In the genomic region with DNA sequence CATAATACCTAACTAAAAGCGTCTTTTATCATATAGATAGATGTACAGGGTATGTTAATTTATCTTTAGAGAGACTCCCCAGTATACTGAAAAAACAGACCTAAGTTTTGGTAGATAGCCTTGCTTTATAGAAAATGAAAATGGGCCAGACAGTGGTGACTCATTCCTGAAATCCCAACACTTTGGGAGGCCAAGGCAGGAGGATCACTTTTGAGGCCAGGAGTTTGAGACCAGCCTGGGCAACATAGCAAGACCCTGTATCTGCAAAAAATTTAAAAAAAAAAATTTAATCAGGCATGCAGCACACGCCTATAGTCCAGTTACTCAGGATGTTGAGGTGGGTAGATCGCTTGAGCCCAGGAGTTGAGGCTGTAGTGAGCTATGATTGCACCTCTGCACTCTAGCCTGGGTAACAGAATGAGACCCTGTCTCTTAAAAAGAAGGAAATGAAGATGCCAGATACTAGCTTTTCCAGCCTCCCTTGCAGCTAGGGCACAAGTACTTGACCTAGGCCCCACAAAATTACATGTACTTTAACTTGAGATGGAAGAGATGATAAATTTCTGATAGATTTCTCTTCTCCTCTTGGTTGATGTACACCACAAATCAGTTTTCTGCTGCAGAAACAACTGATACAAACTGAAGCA, we compare ENCODE assay signal across 13 cellular contexts.
DNase-seq lines count a peak whose midpoint lies in the region; ATAC-seq and TF ChIP-seq lines count a peak whose summit lies in the region.
"Had no signal": no experiment of that assay in that cellular context is flagged by ENCODE, and none has a peak within 500 bp of the region (broad histone marks: within the 10 kb centered on the region; RNA-seq: fewer than 3 reads in every experiment).

No MANE protein-coding gene starts in this region.

- no peaks in the 10 kb centered on the region for H3K27me3 Mint-ChIP-seq in stimulated activated naive CD8-positive, alpha-beta T cell treated with anti-CD3 and anti-CD28 coated beads, Interleukin-15, Interleukin-2, amounts not matched to agents 100 ng/mL and 50 ng/mL, for 24 hours
- H3K27me3 Mint-ChIP-seq in stimulated activated naive CD8-positive, alpha-beta T cell treated with anti-CD3 and anti-CD28 coated beads, Interleukin-15, amount 100 ng/mL, for 72 hours, result no peaks in the 10 kb centered on the region
- no peaks in the 10 kb centered on the region for H3K27me3 Mint-ChIP-seq in effector memory CD8-positive, alpha-beta T cell

- no peaks in the 10 kb centered on the region for H3K27me3 ChIP-seq in MM.1S (replicated peaks; ENCODE audit: insufficient read depth, low read length)

- H3K79me2 ChIP-seq in MM.1S (ENCODE audit: low read length), result peaks cover 100% of the 10 kb centered on the region

- H3K36me3 ChIP-seq in MM.1S (replicated peaks; ENCODE audit: insufficient read depth, low read length), result 0 out of 2 replicates have a peak, but pooled peaks cover 2% of the 10 kb centered on the region

- H3K4me3 ChIP-seq in MM.1S (ENCODE audit: low read length), result no peak overlapping the region
- H3K4me3 ChIP-seq: PC-9 had no signal

- H3K9me3 Mint-ChIP-seq in stimulated activated naive CD8-positive, alpha-beta T cell treated with anti-CD3 and anti-CD28 coated beads, Interleukin-15, Interleukin-2, amounts not matched to agents 100 ng/mL and 50 ng/mL, for 24 hours, result peaks cover 13% of the 10 kb centered on the region
- H3K9me3 Mint-ChIP-seq in stimulated activated naive CD8-positive, alpha-beta T cell treated with anti-CD3 and anti-CD28 coated beads, Interleukin-15, amount 100 ng/mL, for 72 hours, result peaks cover 0 to 16% of the 10 kb centered on the region in 2 donors
- H3K9me3 Mint-ChIP-seq in effector memory CD8-positive, alpha-beta T cell, result peaks cover 0 to 2% of the 10 kb centered on the region in 2 donors

- H3K4me1 ChIP-seq in MM.1S (ENCODE audit: low read length), result peaks cover 51% of the 10 kb centered on the region

- peak overlapping the region; percentile 72 for H3K27ac Mint-ChIP-seq in stimulated activated naive CD8-positive, alpha-beta T cell treated with anti-CD3 and anti-CD28 coated beads, Interleukin-15, Interleukin-2, amounts not matched to agents 100 ng/mL and 50 ng/mL, for 24 hours
- H3K27ac Mint-ChIP-seq in stimulated activated naive CD8-positive, alpha-beta T cell treated with anti-CD3 and anti-CD28 coated beads, Interleukin-15, amount 100 ng/mL, for 72 hours, result no peak overlapping the region
- peak overlapping the region; percentile 29 to 83 for H3K27ac Mint-ChIP-seq in effector memory CD8-positive, alpha-beta T cell

- H3K9ac ChIP-seq in MM.1S (ENCODE audit: low read length), result no peak overlapping the region

- no peak for ATAC-seq in stimulated activated naive CD8-positive, alpha-beta T cell treated with anti-CD3 and anti-CD28 coated beads, Interleukin-15, amount 100 ng/mL, for 72 hours
- no peak for ATAC-seq in effector memory CD8-positive, alpha-beta T cell (replicated peaks)
- no peak for ATAC-seq in HG03097 (IDR thresholded peaks at IDR 0.05; ENCODE audit: low FRiP score, unreplicated experiment)
- no peak for ATAC-seq in HG03460 (IDR thresholded peaks at IDR 0.05; ENCODE audit: unreplicated experiment)
- no peak for ATAC-seq in GM21737 (IDR thresholded peaks at IDR 0.05; ENCODE audit: unreplicated experiment)
- ATAC-seq: HCT116 had no signal

- peaks cover 89% of the 10 kb centered on the region for H3K4me1 Mint-ChIP-seq in stimulated activated naive CD8-positive, alpha-beta T cell treated with anti-CD3 and anti-CD28 coated beads, Interleukin-15, Interleukin-2, amounts not matched to agents 100 ng/mL and 50 ng/mL, for 24 hours (ENCODE audit: low read depth)
- peaks cover 82% of the 10 kb centered on the region for H3K4me1 Mint-ChIP-seq in stimulated activated naive CD8-positive, alpha-beta T cell treated with anti-CD3 and anti-CD28 coated beads, Interleukin-15, amount 100 ng/mL, for 72 hours
- peaks cover 53 to 83% of the 10 kb centered on the region in 2 donors for H3K4me1 Mint-ChIP-seq in effector memory CD8-positive, alpha-beta T cell (ENCODE audit: low read depth in 2 of 2)

- no peaks in the 10 kb centered on the region for H3K9me3 ChIP-seq in MM.1S (replicated peaks; ENCODE audit: insufficient read depth, low read length)

- no peak for DNase-seq in stimulated activated naive CD8-positive, alpha-beta T cell treated with anti-CD3 and anti-CD28 coated beads, Interleukin-15, amount 100 ng/mL, for 72 hours
- DNase-seq in MM.1S, result no peak
- DNase-seq in effector memory CD8-positive, alpha-beta T cell, result no peak
- DNase-seq: COR-L47, DMS153, NCI-H1048, NCI-H69, PC-9 had no signal

- H3K4me3 Mint-ChIP-seq in stimulated activated naive CD8-positive, alpha-beta T cell treated with anti-CD3 and anti-CD28 coated beads, Interleukin-15, Interleukin-2, amounts not matched to agents 100 ng/mL and 50 ng/mL, for 24 hours, result no peak overlapping the region
- H3K4me3 Mint-ChIP-seq in stimulated activated naive CD8-positive, alpha-beta T cell treated with anti-CD3 and anti-CD28 coated beads, Interleukin-15, amount 100 ng/mL, for 72 hours, result no peak overlapping the region
- peak overlapping the region in 1 of 2 donors; percentile 55 for H3K4me3 Mint-ChIP-seq in effector memory CD8-positive, alpha-beta T cell

- H3K9me2 ChIP-seq in MM.1S (replicated peaks; ENCODE audit: insufficient read depth, low read length), result no peaks in the 10 kb centered on the region

- H3F3A ChIP-seq in MM.1S (ENCODE audit: insufficient read depth, low read length), result peaks cover 29% of the 10 kb centered on the region

- H3K4me2 ChIP-seq in MM.1S (ENCODE audit: low read depth, low read length), result peak overlapping the region; percentile 30; the same call in 1 of the 2 replicates
- H3K4me2 ChIP-seq: PC-9 had no signal

- H4K20me1 ChIP-seq in MM.1S (ENCODE audit: insufficient read depth, low read length), result peaks cover 29% of the 10 kb centered on the region

- peak overlapping the region; percentile 47; the same call in 1 of the 2 replicates for H3K27ac ChIP-seq in MM.1S (ENCODE audit: low read length)
- H3K27ac ChIP-seq: PC-9 had no signal

- H2AFZ ChIP-seq in MM.1S (ENCODE audit: low read length), result no peak overlapping the region
- H2AFZ ChIP-seq: PC-9 had no signal

- H3K36me3 Mint-ChIP-seq in stimulated activated naive CD8-positive, alpha-beta T cell treated with anti-CD3 and anti-CD28 coated beads, Interleukin-15, Interleukin-2, amounts not matched to agents 100 ng/mL and 50 ng/mL, for 24 hours (ENCODE audit: low read depth), result peaks cover 78% of the 10 kb centered on the region
- peaks cover 84% of the 10 kb centered on the region for H3K36me3 Mint-ChIP-seq in effector memory CD8-positive, alpha-beta T cell (ENCODE audit: insufficient read depth)

- no peak for TF ChIP-seq CTCF in MM.1S (IDR thresholded peaks at IDR 0.05; ENCODE audit: low read length)

Comparison
In these comparisons a context has a peak if more than half of its experiments do, and no peak if none do; other contexts are left out.
1. H3K27ac Mint-ChIP-seq: peak in stimulated activated naive CD8-positive, alpha-beta T cell treated with anti-CD3 and anti-CD28 coated beads, Interleukin-15, Interleukin-2, amounts not matched to agents 100 ng/mL and 50 ng/mL, for 24 hours (single experiment) and effector memory CD8-positive, alpha-beta T cell (2 of 2); none in stimulated activated naive CD8-positive, alpha-beta T cell treated with anti-CD3 and anti-CD28 coated beads, Interleukin-15, amount 100 ng/mL, for 72 hours (0 of 2).